In genomic region chr7:73667344-73668102, GRCh38 we compare ENCODE assay signal across 1 cellular context.
TF ChIP-seq lines count a peak whose summit lies in the region.

TSS of gene VPS37D (plus strand) at chr7:73667831. CDS start at chr7:73667959, 128 bp downstream.

TF ChIP-seq in HepG2, 621 proteins besides CTCF, POLR2A, EP300 and RAD21 (continued from another document and continues in another):
- peak; percentile 56; the same call in 1 of the 2 replicates for TF ChIP-seq ZNF318 (CRISPR knock-in tag; IDR thresholded peaks at IDR 0.05)
- TF ChIP-seq ZNF335 (CRISPR knock-in tag; IDR thresholded peaks at IDR 0.05): no peak
- no peak for TF ChIP-seq NCOA2 (CRISPR knock-in tag; IDR thresholded peaks at IDR 0.05)
- no peak for TF ChIP-seq ELF4 (CRISPR knock-in tag; IDR thresholded peaks at IDR 0.05; ENCODE audit: borderline replicate concordance)
- TF ChIP-seq CHD2 (IDR thresholded peaks at IDR 0.05; ENCODE audit: low read depth, low read length): 0 out of 2 replicates have a peak, but pooled peaks have one; percentile 13
- TF ChIP-seq, protein P1, sequence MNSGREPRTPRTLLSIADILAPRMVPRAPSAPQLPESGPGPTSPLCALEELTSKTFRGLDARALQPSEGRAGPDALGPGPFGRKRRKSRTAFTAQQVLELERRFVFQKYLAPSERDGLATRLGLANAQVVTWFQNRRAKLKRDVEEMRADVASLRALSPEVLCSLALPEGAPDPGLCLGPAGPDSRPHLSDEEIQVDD (CRISPR knock-in tag; IDR thresholded peaks at IDR 0.05; ENCODE audit: borderline replicate concordance): no peak
- no peak for TF ChIP-seq RBM22 (optimal IDR thresholded peaks at IDR 0.05; ENCODE audit: low read length)
- TF ChIP-seq ZNF18 (CRISPR knock-in tag; IDR thresholded peaks at IDR 0.05; ENCODE audit: insufficient replicate concordance): peak; percentile 34
- no peak for TF ChIP-seq IRF9 (CRISPR knock-in tag; IDR thresholded peaks at IDR 0.05; ENCODE audit: borderline replicate concordance)
- TF ChIP-seq ZBTB20 (CRISPR knock-in tag; IDR thresholded peaks at IDR 0.05; ENCODE audit: borderline replicate concordance, low read depth): no peak
- no peak for TF ChIP-seq NFRKB (IDR thresholded peaks at IDR 0.05)
- no peak for TF ChIP-seq ELF1 (CRISPR knock-in tag; IDR thresholded peaks at IDR 0.05)
- TF ChIP-seq PHF8 (CRISPR knock-in tag; IDR thresholded peaks at IDR 0.05): no peak; the same call in none of the 2 replicates
- TF ChIP-seq, protein P2, sequence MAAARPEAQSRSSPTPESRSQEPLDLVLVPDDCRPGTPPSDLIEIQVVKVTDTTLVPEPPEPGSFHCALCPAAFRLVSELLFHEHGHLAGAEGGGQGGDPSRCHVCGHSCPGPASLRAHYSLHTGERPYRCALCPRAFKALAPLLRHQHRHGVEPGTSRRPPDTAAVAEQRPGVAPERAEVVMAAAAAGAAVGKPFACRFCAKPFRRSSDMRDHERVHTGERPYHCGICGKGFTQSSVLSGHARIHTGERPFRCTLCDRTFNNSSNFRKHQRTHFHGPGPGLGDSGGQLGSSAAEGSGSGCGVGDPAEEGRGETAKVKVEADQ (CRISPR knock-in tag; IDR thresholded peaks at IDR 0.05; ENCODE audit: borderline replicate concordance): no peak
- TF ChIP-seq TBL1XR1 (IDR thresholded peaks at IDR 0.05; ENCODE audit: borderline replicate concordance, low read length, partially characterized antibody): no peak
- TF ChIP-seq CBFB (CRISPR knock-in tag; IDR thresholded peaks at IDR 0.05): no peak
- no peak for TF ChIP-seq NR2C2 (CRISPR knock-in tag; IDR thresholded peaks at IDR 0.05; ENCODE audit: borderline replicate concordance)
- TF ChIP-seq, protein P3, sequence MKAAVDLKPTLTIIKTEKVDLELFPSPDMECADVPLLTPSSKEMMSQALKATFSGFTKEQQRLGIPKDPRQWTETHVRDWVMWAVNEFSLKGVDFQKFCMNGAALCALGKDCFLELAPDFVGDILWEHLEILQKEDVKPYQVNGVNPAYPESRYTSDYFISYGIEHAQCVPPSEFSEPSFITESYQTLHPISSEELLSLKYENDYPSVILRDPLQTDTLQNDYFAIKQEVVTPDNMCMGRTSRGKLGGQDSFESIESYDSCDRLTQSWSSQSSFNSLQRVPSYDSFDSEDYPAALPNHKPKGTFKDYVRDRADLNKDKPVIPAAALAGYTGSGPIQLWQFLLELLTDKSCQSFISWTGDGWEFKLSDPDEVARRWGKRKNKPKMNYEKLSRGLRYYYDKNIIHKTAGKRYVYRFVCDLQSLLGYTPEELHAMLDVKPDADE (CRISPR knock-in tag; IDR thresholded peaks at IDR 0.05): no peak
- no peak for TF ChIP-seq ZNF530 (CRISPR knock-in tag; IDR thresholded peaks at IDR 0.05; ENCODE audit: low read depth)
- TF ChIP-seq NFYB (CRISPR knock-in tag; IDR thresholded peaks at IDR 0.05): no peak
- no peak for TF ChIP-seq GMEB1 (CRISPR knock-in tag; IDR thresholded peaks at IDR 0.05; ENCODE audit: borderline replicate concordance)
- peak; percentile 80 for TF ChIP-seq ZBTB38 (CRISPR knock-in tag; IDR thresholded peaks at IDR 0.05)
- TF ChIP-seq, protein P4, sequence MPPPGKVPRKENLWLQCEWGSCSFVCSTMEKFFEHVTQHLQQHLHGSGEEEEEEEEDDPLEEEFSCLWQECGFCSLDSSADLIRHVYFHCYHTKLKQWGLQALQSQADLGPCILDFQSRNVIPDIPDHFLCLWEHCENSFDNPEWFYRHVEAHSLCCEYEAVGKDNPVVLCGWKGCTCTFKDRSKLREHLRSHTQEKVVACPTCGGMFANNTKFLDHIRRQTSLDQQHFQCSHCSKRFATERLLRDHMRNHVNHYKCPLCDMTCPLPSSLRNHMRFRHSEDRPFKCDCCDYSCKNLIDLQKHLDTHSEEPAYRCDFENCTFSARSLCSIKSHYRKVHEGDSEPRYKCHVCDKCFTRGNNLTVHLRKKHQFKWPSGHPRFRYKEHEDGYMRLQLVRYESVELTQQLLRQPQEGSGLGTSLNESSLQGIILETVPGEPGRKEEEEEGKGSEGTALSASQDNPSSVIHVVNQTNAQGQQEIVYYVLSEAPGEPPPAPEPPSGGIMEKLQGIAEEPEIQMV (CRISPR knock-in tag; IDR thresholded peaks at IDR 0.05; ENCODE audit: low read depth): no peak
- TF ChIP-seq, protein P5, sequence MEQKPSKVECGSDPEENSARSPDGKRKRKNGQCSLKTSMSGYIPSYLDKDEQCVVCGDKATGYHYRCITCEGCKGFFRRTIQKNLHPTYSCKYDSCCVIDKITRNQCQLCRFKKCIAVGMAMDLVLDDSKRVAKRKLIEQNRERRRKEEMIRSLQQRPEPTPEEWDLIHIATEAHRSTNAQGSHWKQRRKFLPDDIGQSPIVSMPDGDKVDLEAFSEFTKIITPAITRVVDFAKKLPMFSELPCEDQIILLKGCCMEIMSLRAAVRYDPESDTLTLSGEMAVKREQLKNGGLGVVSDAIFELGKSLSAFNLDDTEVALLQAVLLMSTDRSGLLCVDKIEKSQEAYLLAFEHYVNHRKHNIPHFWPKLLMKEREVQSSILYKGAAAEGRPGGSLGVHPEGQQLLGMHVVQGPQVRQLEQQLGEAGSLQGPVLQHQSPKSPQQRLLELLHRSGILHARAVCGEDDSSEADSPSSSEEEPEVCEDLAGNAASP (CRISPR knock-in tag; IDR thresholded peaks at IDR 0.05; ENCODE audit: borderline replicate concordance): no peak
- peak; percentile 49; the same call in 1 of the 2 replicates for TF ChIP-seq BCL3 (CRISPR knock-in tag; IDR thresholded peaks at IDR 0.05)
- TF ChIP-seq ZNF7 (CRISPR knock-in tag; IDR thresholded peaks at IDR 0.05): no peak
- no peak for TF ChIP-seq ZNF264 (CRISPR knock-in tag; IDR thresholded peaks at IDR 0.05)
- no peak for TF ChIP-seq ZNF296 (CRISPR knock-in tag; conservative IDR thresholded peaks at IDR 0.05)
- TF ChIP-seq TBP (CRISPR knock-in tag; IDR thresholded peaks at IDR 0.05): no peak
- TF ChIP-seq BATF2 (CRISPR knock-in tag; IDR thresholded peaks at IDR 0.05): no peak
- TF ChIP-seq PAX8 (CRISPR knock-in tag; IDR thresholded peaks at IDR 0.05; ENCODE audit: borderline replicate concordance): no peak
- TF ChIP-seq ZNF564 (CRISPR knock-in tag; IDR thresholded peaks at IDR 0.05): no peak
- peak; percentile 90 for TF ChIP-seq HDAC1 (CRISPR knock-in tag; IDR thresholded peaks at IDR 0.05)
